19 cellular contexts compared by ENCODE assay signal in the genomic region with DNA sequence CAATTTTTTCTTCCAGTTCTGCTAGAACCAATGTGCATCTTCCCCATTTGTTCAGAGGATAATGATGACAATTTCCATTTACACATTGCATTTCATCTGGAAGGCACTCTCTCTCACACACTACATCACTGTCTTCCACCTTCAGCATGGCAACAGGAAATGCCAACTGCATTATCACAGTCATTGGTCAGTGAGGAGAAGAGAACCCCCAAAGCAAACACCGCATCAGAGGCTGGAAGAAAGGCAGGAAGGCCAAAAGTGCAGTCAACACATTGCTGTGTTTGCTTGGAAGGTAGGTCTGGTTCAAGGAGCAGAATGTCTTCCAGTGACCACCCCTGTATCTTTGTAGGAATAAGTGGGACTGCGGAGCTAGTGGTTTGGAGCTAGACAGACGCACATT.
DNase-seq lines count a peak whose midpoint lies in the region; ATAC-seq, FAIRE-seq and TF ChIP-seq lines count a peak whose summit lies in the region.
"Had no signal": no experiment of that assay in that cellular context is flagged by ENCODE, and none has a peak within 500 bp of the region (broad histone marks: within the 10 kb centered on the region; RNA-seq: fewer than 3 reads in every experiment).

No MANE protein-coding gene starts in this region.

- FAIRE-seq in HepG2 (lab: Jason Lieb, UNC), result peak; percentile 28

- peaks cover 3% of the 10 kb centered on the region for H3K27me3 Mint-ChIP-seq in activated CD8-positive, alpha-beta memory T cell treated with anti-CD3 and anti-CD28 coated beads, Interleukin-2, amount 10 ng/mL, durations not matched to agents 7 days and 5 days

- no TSS peak for BruUV-seq in HepG2 (replicated peaks; lab: Mats Ljungman, UMichigan)

- H3K4me3 ChIP-seq in HepG2 (replicated peaks in 1 of 3; ENCODE audit: insufficient read depth in 1 of 3, low read depth in 2 of 3, low read length in 3 of 3) (no peak overlapping the region), right lobe of liver (no peak overlapping the region), prostate gland (no peak overlapping the region)
- H3K4me3 ChIP-seq: upper lobe of left lung had no signal

- ATAC-seq in HepG2 (peak; percentile 74), right lobe of liver (no peak)
- no peak for ATAC-seq in activated CD8-positive, alpha-beta memory T cell treated with anti-CD3 and anti-CD28 coated beads, Interleukin-2, amount 10 ng/mL, durations not matched to agents 7 days and 5 days
- ATAC-seq: esophagus mucosa; naive thymus-derived CD8-positive, alpha-beta T cell had no signal

- CTCF ChIA-PET in HepG2 (lab: Yijun Ruan, JAX; ENCODE audit: low intra/inter-chr PET ratio, low total read pairs), result no interaction called here
- CTCF ChIA-PET in activated CD8-positive, alpha-beta memory T cell treated with anti-CD3 and anti-CD28 coated beads, Interleukin-2, amount 10 ng/mL, durations not matched to agents 7 days and 5 days (lab: Charles Lee), result no interaction called here

- TF ChIP-seq RAD21 in HepG2 (CRISPR knock-in tag; IDR thresholded peaks at IDR 0.05), result no peak

- TF ChIP-seq EP300 in HepG2 (IDR thresholded peaks at IDR 0.05; ENCODE audit: low read depth in 2 of 2, low read length in 2 of 2) (no peak), HepG2 (CRISPR knock-in tag; IDR thresholded peaks at IDR 0.05; ENCODE audit: borderline replicate concordance) (peak; percentile 71; the same call in 1 of the 2 replicates)

- H3K27ac ChIP-seq in HepG2 (ENCODE audit: extremely low read length, insufficient read depth, low read length), result no peak overlapping the region
- H3K27ac ChIP-seq in right lobe of liver, result no peak overlapping the region
- no peak overlapping the region for H3K27ac ChIP-seq in prostate gland
- H3K27ac ChIP-seq: upper lobe of left lung had no signal

- H3K4me2 ChIP-seq in HepG2 (ENCODE audit: low read depth, low read length), result peak overlapping the region; percentile 21; the same call in 1 of the 2 replicates

- no peak for TF ChIP-seq POLR2A in HepG2 (IDR thresholded peaks at IDR 0.05; ENCODE audit: insufficient read depth in 1 of 2, low read depth in 2 of 2, low read length in 2 of 2)
- TF ChIP-seq POLR2A in right lobe of liver (IDR thresholded peaks at IDR 0.05), result no peak
- TF ChIP-seq POLR2A in prostate gland (IDR thresholded peaks at IDR 0.05), result no peak

- H3K4me3 Mint-ChIP-seq in activated CD8-positive, alpha-beta memory T cell treated with anti-CD3 and anti-CD28 coated beads, Interleukin-2, amount 10 ng/mL, durations not matched to agents 7 days and 5 days, result no peak overlapping the region
- H3K4me3 Mint-ChIP-seq: central memory CD8-positive, alpha-beta T cell; naive thymus-derived CD8-positive, alpha-beta T cell; T-helper 1 cell treated with Interleukin-12 subunit alpha and Interleukin-12 subunit beta and Interleukin-4 antibody, amounts not matched to agents 30 μg/mL and 1 μg/mL, for 36 hours had no signal

- no peaks in the 10 kb centered on the region for H3K9me3 ChIP-seq in HepG2 (ENCODE audit: low read length)
- H3K9me3 ChIP-seq in right lobe of liver, result no peaks in the 10 kb centered on the region
- no peaks in the 10 kb centered on the region for H3K9me3 ChIP-seq in prostate gland
- H3K9me3 ChIP-seq: upper lobe of left lung had no signal

- DNase-seq in HepG2 (ENCODE audit: low spot score) (peak; percentile 73), right lobe of liver (no peak), SK-MEL-5 (ENCODE audit: low read depth, low spot score) (peak; percentile 19), glomerular visceral epithelial cell (ENCODE audit: extremely low spot score) (peak; percentile 50), prostate gland (ENCODE audit: low spot score) (no peak), NCI-H2081 treated with DMSO at 0.1 percent for 48 hours (lab: John Stamatoyannopoulos, UW) (no peak)
- no peak for DNase-seq in activated CD8-positive, alpha-beta memory T cell treated with anti-CD3 and anti-CD28 coated beads, Interleukin-2, amount 10 ng/mL, durations not matched to agents 7 days and 5 days
- DNase-seq in stimulated activated CD4-positive, alpha-beta T cell treated with anti-CD3 and anti-CD28 coated beads, Interleukin-12 subunit alpha, Interleukin-12 subunit beta, amount 100 ng/mL, for 4 hours, result no peak
- DNase-seq: ACHN; activated CD4-positive, alpha-beta T cell treated with anti-CD3 and anti-CD28 coated beads, Interleukin-2, amount 50 U/mL, for 48 hours; activated gamma-delta T cell; DMS153; naive thymus-derived CD8-positive, alpha-beta T cell; NCI-H1694; OCI-M1; upper lobe of left lung had no signal

- intact Hi-C loops in HepG2 (cut with micrococcal nuclease; ENCODE audit: unreplicated experiment), result no loop called here
- intact Hi-C loops in right lobe of liver (cut with DNase I), result no loop called here
- intact Hi-C loops in prostate gland (cut with DNase I), result loop anchor here (5.0 kb wide), 1 partner anchor 146 kb away; no protein-coding TSS in a partner anchor

- H3K4me1 ChIP-seq in HepG2 (ENCODE audit: insufficient read depth, low read length) (peaks cover 28% of the 10 kb centered on the region), right lobe of liver (no peaks in the 10 kb centered on the region), prostate gland (replicated peaks) (no peaks in the 10 kb centered on the region)

- no peak overlapping the region for H3K27ac Mint-ChIP-seq in activated CD8-positive, alpha-beta memory T cell treated with anti-CD3 and anti-CD28 coated beads, Interleukin-2, amount 10 ng/mL, durations not matched to agents 7 days and 5 days
- H3K27ac Mint-ChIP-seq: naive thymus-derived CD8-positive, alpha-beta T cell; T-helper 1 cell treated with Interleukin-12 subunit alpha and Interleukin-12 subunit beta and Interleukin-4 antibody, amounts not matched to agents 30 μg/mL and 1 μg/mL, for 36 hours had no signal

- no peaks in the 10 kb centered on the region for H3K9me3 Mint-ChIP-seq in activated CD8-positive, alpha-beta memory T cell treated with anti-CD3 and anti-CD28 coated beads, Interleukin-2, amount 10 ng/mL, durations not matched to agents 7 days and 5 days (ENCODE audit: low read depth)
- H3K9me3 Mint-ChIP-seq: central memory CD8-positive, alpha-beta T cell; naive thymus-derived CD8-positive, alpha-beta T cell; T-helper 1 cell treated with Interleukin-12 subunit alpha and Interleukin-12 subunit beta and Interleukin-4 antibody, amounts not matched to agents 30 μg/mL and 1 μg/mL, for 36 hours had no signal

- POLR2A ChIA-PET in HepG2 (lab: Yijun Ruan, JAX), result no interaction called here

- H3K79me2 ChIP-seq in HepG2 (ENCODE audit: insufficient read depth, low read length), result no peaks in the 10 kb centered on the region

- H4K20me1 ChIP-seq in HepG2 (ENCODE audit: insufficient read depth, low read length), result no peaks in the 10 kb centered on the region

- WGBS in HepG2 (ENCODE audit: low lambda C conversion rate), result 74% methylated on average over 3 of the region's 3 CpGs
- WGBS in right lobe of liver (ENCODE audit: insufficient coverage, low coverage, low lambda C conversion rate, missing lambda C conversion rate), result 86% methylated on average over 3 of the region's 3 CpGs
- WGBS in prostate gland, result 100% methylated on average over 3 of the region's 3 CpGs

- H3K27me3 ChIP-seq in HepG2 (ENCODE audit: control insufficient read depth in 1 of 2, insufficient read depth in 2 of 2, low read length in 2 of 2) (no peaks in the 10 kb centered on the region), right lobe of liver (no peaks in the 10 kb centered on the region), prostate gland (replicated peaks; ENCODE audit: insufficient read depth) (no peaks in the 10 kb centered on the region)
- H3K27me3 ChIP-seq: upper lobe of left lung had no signal

- H3K36me3 Mint-ChIP-seq in activated CD8-positive, alpha-beta memory T cell treated with anti-CD3 and anti-CD28 coated beads, Interleukin-2, amount 10 ng/mL, durations not matched to agents 7 days and 5 days, result no peaks in the 10 kb centered on the region
- H3K36me3 Mint-ChIP-seq: naive thymus-derived CD8-positive, alpha-beta T cell had no signal

- no peak overlapping the region for H2AFZ ChIP-seq in HepG2 (ENCODE audit: low read length)

- H3K9ac ChIP-seq in HepG2 (ENCODE audit: insufficient read depth, low read depth, low read length), result no peak overlapping the region

- in situ Hi-C loops in HepG2 (cut with HindIII; ENCODE audit: extremely low pct_ligation_motif_present, low pct_unique_long_range_greater_than_20kb), result no loop called here
- in situ Hi-C loops in SK-MEL-5 (cut with HindIII; ENCODE audit: low pct_unique_long_range_greater_than_20kb, low sequenced_read_pairs), result no loop called here

- no peaks in the 10 kb centered on the region for H3K4me1 Mint-ChIP-seq in activated CD8-positive, alpha-beta memory T cell treated with anti-CD3 and anti-CD28 coated beads, Interleukin-2, amount 10 ng/mL, durations not matched to agents 7 days and 5 days
- H3K4me1 Mint-ChIP-seq: central memory CD8-positive, alpha-beta T cell had no signal

- H3K36me3 ChIP-seq in HepG2 (replicated peaks in 1 of 2; ENCODE audit: control insufficient read depth in 1 of 2, insufficient read depth in 2 of 2, low read length in 2 of 2) (no peaks in the 10 kb centered on the region), right lobe of liver (no peaks in the 10 kb centered on the region), prostate gland (no peaks in the 10 kb centered on the region)
- H3K36me3 ChIP-seq: upper lobe of left lung had no signal

- TF ChIP-seq CTCF in HepG2 (CRISPR knock-in tag; IDR thresholded peaks at IDR 0.05) (no peak), right lobe of liver (IDR thresholded peaks at IDR 0.05) (no peak), prostate gland (IDR thresholded peaks at IDR 0.05) (no peak)

TF ChIP-seq in HepG2, 621 proteins besides CTCF, POLR2A, EP300 and RAD21 (continues in another document):
- TF ChIP-seq ZSCAN21 (CRISPR knock-in tag; IDR thresholded peaks at IDR 0.05; ENCODE audit: borderline replicate concordance), result no peak
- no peak for TF ChIP-seq DR1 (CRISPR knock-in tag; IDR thresholded peaks at IDR 0.05)
- peak; percentile 99 for TF ChIP-seq RFXANK (CRISPR knock-in tag; IDR thresholded peaks at IDR 0.05)
- TF ChIP-seq ETV5 (CRISPR knock-in tag; IDR thresholded peaks at IDR 0.05; ENCODE audit: borderline replicate concordance), result peak; percentile 80
- peak; percentile 40; the same call in 1 of the 2 replicates for TF ChIP-seq ZNF3 (CRISPR knock-in tag; IDR thresholded peaks at IDR 0.05)

Comparison
In these comparisons a context has a peak if more than half of its experiments do, and no peak if none do; other contexts are left out.
1. DNase-seq: peak in HepG2 (single experiment), SK-MEL-5 (single experiment) and glomerular visceral epithelial cell (single experiment); none in right lobe of liver (0 of 3), prostate gland (single experiment), activated CD8-positive, alpha-beta memory T cell treated with anti-CD3 and anti-CD28 coated beads, Interleukin-2, amount 10 ng/mL, durations not matched to agents 7 days and 5 days (single experiment), NCI-H2081 treated with DMSO at 0.1 percent for 48 hours (single experiment) and stimulated activated CD4-positive, alpha-beta T cell treated with anti-CD3 and anti-CD28 coated beads, Interleukin-12 subunit alpha, Interleukin-12 subunit beta, amount 100 ng/mL, for 4 hours (single experiment).